20 cellular contexts compared by ENCODE assay signal in genomic region chr1:204977327-204977726, GRCh38.
DNase-seq lines count a peak whose midpoint lies in the region; ATAC-seq and TF ChIP-seq lines count a peak whose summit lies in the region.
"Had no signal": no experiment of that assay in that cellular context is flagged by ENCODE, and none has a peak within 500 bp of the region (broad histone marks: within the 10 kb centered on the region; RNA-seq: fewer than 3 reads in every experiment).

No MANE protein-coding gene starts in this region.

- peak; percentile 5 for DNase-seq in stimulated activated CD4-positive, alpha-beta T cell treated with anti-CD3 and anti-CD28 coated beads, Interleukin-4, amount 100 ng/mL, for 24 hours
- no peak for DNase-seq in stimulated activated CD4-positive, alpha-beta T cell treated with anti-CD3 and anti-CD28 coated beads, Interleukin-4, amount 100 ng/mL, for 4 hours
- DNase-seq in GM20000 (ENCODE audit: low spot score) (peak; percentile 46), memory B cell (ENCODE audit: low spot score in 2 of 2) (no peak), hypothalamus (lab: John Stamatoyannopoulos, UW) (no peak), 8988T (no peak)
- DNase-seq in stimulated activated naive CD8-positive, alpha-beta T cell treated with anti-CD3 and anti-CD28 coated beads, Interleukin-15, amount 100 ng/mL, for 72 hours, result no peak
- DNase-seq: ACHN; AML-193; CD8-positive, alpha-beta T cell; DMS79; H9; NCI-H1930; NCI-H2171; NCI-H446; NCI-H69; NK-92 treated with Interleukin-12 subunit alpha and Interleukin-12 subunit beta, amount 100 ng/mL, for 24 hours; OCI-M1; SHP77 treated with DMSO at 0.1 percent for 48 hours had no signal

- no peak for TF ChIP-seq CTCF in GM20000 (IDR thresholded peaks at IDR 0.05; ENCODE audit: extremely low read depth, missing control alignments)

- peaks cover 9% of the 10 kb centered on the region for H3K4me1 Mint-ChIP-seq in memory B cell
- peaks cover 14% of the 10 kb centered on the region for H3K4me1 Mint-ChIP-seq in stimulated activated naive CD8-positive, alpha-beta T cell treated with anti-CD3 and anti-CD28 coated beads, Interleukin-15, amount 100 ng/mL, for 72 hours
- H3K4me1 Mint-ChIP-seq: H9 had no signal

- no peak overlapping the region for H3K4me3 Mint-ChIP-seq in memory B cell
- no peak overlapping the region for H3K4me3 Mint-ChIP-seq in stimulated activated naive CD8-positive, alpha-beta T cell treated with anti-CD3 and anti-CD28 coated beads, Interleukin-15, amount 100 ng/mL, for 72 hours
- H3K4me3 Mint-ChIP-seq: CD8-positive, alpha-beta T cell; H9 had no signal

- no peaks in the 10 kb centered on the region for H3K9me3 Mint-ChIP-seq in memory B cell
- no peaks in the 10 kb centered on the region for H3K9me3 Mint-ChIP-seq in stimulated activated naive CD8-positive, alpha-beta T cell treated with anti-CD3 and anti-CD28 coated beads, Interleukin-15, amount 100 ng/mL, for 72 hours
- H3K9me3 Mint-ChIP-seq: CD8-positive, alpha-beta T cell; H9 had no signal

- peak; percentile 67 for ATAC-seq in memory B cell (ENCODE audit: low read depth)
- peak; percentile 59 for ATAC-seq in stimulated activated naive CD8-positive, alpha-beta T cell treated with anti-CD3 and anti-CD28 coated beads, Interleukin-15, amount 100 ng/mL, for 72 hours
- ATAC-seq in HG03159 (IDR thresholded peaks at IDR 0.05; ENCODE audit: unreplicated experiment), result no peak
- ATAC-seq: CD8-positive, alpha-beta T cell had no signal

- H3K27ac Mint-ChIP-seq in memory B cell, result no peak overlapping the region
- no peak overlapping the region for H3K27ac Mint-ChIP-seq in stimulated activated naive CD8-positive, alpha-beta T cell treated with anti-CD3 and anti-CD28 coated beads, Interleukin-15, amount 100 ng/mL, for 72 hours
- H3K27ac Mint-ChIP-seq: CD8-positive, alpha-beta T cell had no signal

- H3K27me3 Mint-ChIP-seq in memory B cell, result peaks cover 14% of the 10 kb centered on the region
- peaks cover 62% of the 10 kb centered on the region for H3K27me3 Mint-ChIP-seq in stimulated activated naive CD8-positive, alpha-beta T cell treated with anti-CD3 and anti-CD28 coated beads, Interleukin-15, amount 100 ng/mL, for 72 hours

- no peaks in the 10 kb centered on the region for H3K36me3 Mint-ChIP-seq in memory B cell
- H3K36me3 Mint-ChIP-seq: CD8-positive, alpha-beta T cell had no signal

Comparison
In these comparisons a context has a peak if more than half of its experiments do, and no peak if none do; other contexts are left out.
1. DNase-seq: peak in stimulated activated CD4-positive, alpha-beta T cell treated with anti-CD3 and anti-CD28 coated beads, Interleukin-4, amount 100 ng/mL, for 24 hours (single experiment) and GM20000 (single experiment); none in stimulated activated CD4-positive, alpha-beta T cell treated with anti-CD3 and anti-CD28 coated beads, Interleukin-4, amount 100 ng/mL, for 4 hours (0 of 2), memory B cell (0 of 2), stimulated activated naive CD8-positive, alpha-beta T cell treated with anti-CD3 and anti-CD28 coated beads, Interleukin-15, amount 100 ng/mL, for 72 hours (0 of 2), hypothalamus (0 of 51) and 8988T (single experiment).